In genomic region chr17:8859804-8860430, GRCh38 we compare ENCODE assay signal across 1 cellular context.
TF ChIP-seq lines count a peak whose summit lies in the region.

No MANE protein-coding gene starts in this region.

TF ChIP-seq in GM12878, 131 proteins besides CTCF, POLR2A, EP300 and RAD21 (continued from another document):
- TF ChIP-seq MLLT1 (IDR thresholded peaks at IDR 0.05) = 0 out of 2 replicates have a peak, but pooled peaks have one; percentile 58
- 0 out of 2 replicates have a peak, but pooled peaks have one; percentile 23 for TF ChIP-seq POLR2AphosphoS5 (IDR thresholded peaks at IDR 0.05; ENCODE audit: low read length)
- TF ChIP-seq MYC (IDR thresholded peaks at IDR 0.05; ENCODE audit: insufficient read depth, insufficient read length, insufficient replicate concordance, low read length, severe bottlenecking) = no peak
- no peak for TF ChIP-seq IRF5 (IDR thresholded peaks at IDR 0.05; ENCODE audit: borderline replicate concordance)
- TF ChIP-seq NBN (IDR thresholded peaks at IDR 0.05) = 0 out of 2 replicates have a peak, but pooled peaks have one; percentile 2
- 0 out of 2 replicates have a peak, but pooled peaks have one; percentile 2 for TF ChIP-seq IKZF1 (conservative IDR thresholded peaks at IDR 0.05)
- no peak for TF ChIP-seq RELA (IDR thresholded peaks at IDR 0.05; ENCODE audit: borderline replicate concordance, partially characterized antibody)
